Comparison of ENCODE assay signal across 14 cellular contexts in genomic region chr6:110882824-110883554, GRCh38. TPM values are rescaled to one million over a fixed set of nuclear protein-coding genes. Genes with fewer than 3 reads are reported as not detected.
A peak's percentile ranks its signal among the peaks of the same experiment; 100 is the strongest.
DNase-seq lines count a peak whose midpoint lies in the region; ATAC-seq and TF ChIP-seq lines count a peak whose summit lies in the region.
"Had no signal": no experiment of that assay in that cellular context is flagged by ENCODE, and none has a peak within 500 bp of the region (broad histone marks: within the 10 kb centered on the region; RNA-seq: fewer than 3 reads in every experiment).

No MANE protein-coding gene starts in this region.

- peaks cover 51% of the 10 kb centered on the region for H3K36me3 Mint-ChIP-seq in stimulated activated naive CD8-positive, alpha-beta T cell treated with anti-CD3 and anti-CD28 coated beads, Interleukin-15, Interleukin-2, amounts not matched to agents 100 ng/mL and 50 ng/mL, for 24 hours (ENCODE audit: low read depth)
- no peaks in the 10 kb centered on the region for H3K36me3 Mint-ChIP-seq in endothelial cell (ENCODE audit: low read depth, unreplicated experiment)
- H3K36me3 Mint-ChIP-seq: immature natural killer cell had no signal

- H3K4me2 ChIP-seq in SU-DHL-6 (ENCODE audit: low read depth, low read length, poor library complexity, severe bottlenecking): peak overlapping the region; percentile 91
- no peak overlapping the region for H3K4me2 ChIP-seq in Karpas-422 (ENCODE audit: low read depth, low read length, poor library complexity, severe bottlenecking)

- no peaks in the 10 kb centered on the region for H3K9me3 Mint-ChIP-seq in stimulated activated naive CD8-positive, alpha-beta T cell treated with anti-CD3 and anti-CD28 coated beads, Interleukin-15, Interleukin-2, amounts not matched to agents 100 ng/mL and 50 ng/mL, for 24 hours
- H3K9me3 Mint-ChIP-seq in endothelial cell (ENCODE audit: unreplicated experiment): no peaks in the 10 kb centered on the region
- H3K9me3 Mint-ChIP-seq: activated naive CD4-positive, alpha-beta T cell treated with anti-CD3 and anti-CD28 coated beads, Interleukin-2, amount 10 ng/mL, durations not matched to agents 7 days and 5 days; immature natural killer cell had no signal

- H3K9me2 ChIP-seq in SU-DHL-6 (replicated peaks; ENCODE audit: insufficient read depth, low read length): no peaks in the 10 kb centered on the region
- no peaks in the 10 kb centered on the region for H3K9me2 ChIP-seq in Karpas-422 (replicated peaks; ENCODE audit: insufficient read depth, low read length)

- H3K27me3 ChIP-seq in SU-DHL-6 (ENCODE audit: low read length): no peaks in the 10 kb centered on the region
- H3K27me3 ChIP-seq in Karpas-422 (ENCODE audit: low read length): no peaks in the 10 kb centered on the region

- ATAC-seq in stimulated activated naive CD8-positive, alpha-beta T cell treated with anti-CD3 and anti-CD28 coated beads, Interleukin-15, Interleukin-2, amounts not matched to agents 100 U/mL and 50 U/mL, for 24 hours: no peak
- ATAC-seq in HG03159 (IDR thresholded peaks at IDR 0.05; ENCODE audit: unreplicated experiment): no peak

- H3K36me3 ChIP-seq in SU-DHL-6 (ENCODE audit: low read length) (no peaks in the 10 kb centered on the region), Karpas-422 (ENCODE audit: insufficient read depth, low read length) (no peaks in the 10 kb centered on the region; the same call in 1 of the 2 replicates)

- H4K20me1 ChIP-seq in SU-DHL-6 (ENCODE audit: low read depth, low read length): peaks cover 78% of the 10 kb centered on the region
- peaks cover 95% of the 10 kb centered on the region for H4K20me1 ChIP-seq in Karpas-422 (ENCODE audit: insufficient read depth, low read depth, low read length)

- TF ChIP-seq CTCF in SU-DHL-6 (IDR thresholded peaks at IDR 0.05; ENCODE audit: insufficient read depth, low read length, poor library complexity, severe bottlenecking) (no peak), endothelial cell (IDR thresholded peaks at IDR 0.05; ENCODE audit: unreplicated experiment) (no peak)

- H3K27ac Mint-ChIP-seq in stimulated activated naive CD8-positive, alpha-beta T cell treated with anti-CD3 and anti-CD28 coated beads, Interleukin-15, Interleukin-2, amounts not matched to agents 100 ng/mL and 50 ng/mL, for 24 hours: peak overlapping the region; percentile 49
- H3K27ac Mint-ChIP-seq in endothelial cell (ENCODE audit: unreplicated experiment): peak overlapping the region; percentile 41
- H3K27ac Mint-ChIP-seq: activated naive CD4-positive, alpha-beta T cell treated with anti-CD3 and anti-CD28 coated beads, Interleukin-2, amount 10 ng/mL, durations not matched to agents 7 days and 5 days had no signal

- DNase-seq in stimulated activated naive CD8-positive, alpha-beta T cell treated with anti-CD3 and anti-CD28 coated beads, Interleukin-15, Interleukin-2, amounts not matched to agents 100 U/mL and 50 U/mL, for 24 hours: no peak
- DNase-seq in endothelial cell (ENCODE audit: low spot score) (no peak), NCI-H526 treated with DMSO at 0.1 percent for 48 hours (lab: John Stamatoyannopoulos, UW) (no peak), Karpas-422 (no peak)
- DNase-seq: activated naive CD4-positive, alpha-beta T cell treated with anti-CD3 and anti-CD28 coated beads, Interleukin-2, amount 10 ng/mL, durations not matched to agents 7 days and 5 days; immature natural killer cell; NCI-H524; SIG-M5; stimulated activated CD4-positive, alpha-beta T cell treated with anti-CD3 and anti-CD28 coated beads, Interleukin-4, amount 100 ng/mL, for 4 hours had no signal

- H3K27me3 Mint-ChIP-seq in stimulated activated naive CD8-positive, alpha-beta T cell treated with anti-CD3 and anti-CD28 coated beads, Interleukin-15, Interleukin-2, amounts not matched to agents 100 ng/mL and 50 ng/mL, for 24 hours: no peaks in the 10 kb centered on the region
- no peaks in the 10 kb centered on the region for H3K27me3 Mint-ChIP-seq in endothelial cell (ENCODE audit: unreplicated experiment)
- H3K27me3 Mint-ChIP-seq: activated naive CD4-positive, alpha-beta T cell treated with anti-CD3 and anti-CD28 coated beads, Interleukin-2, amount 10 ng/mL, durations not matched to agents 7 days and 5 days had no signal

- H2AFZ ChIP-seq in SU-DHL-6 (ENCODE audit: low read depth, low read length, severe bottlenecking) (no peak overlapping the region), Karpas-422 (ENCODE audit: low read length) (no peak overlapping the region)

- H3K27ac ChIP-seq in SU-DHL-6 (ENCODE audit: low read depth, low read length): no peak overlapping the region
- H3K27ac ChIP-seq in temporal lobe (ENCODE audit: low read depth, low read length): peak overlapping the region; percentile 59
- H3K27ac ChIP-seq in Karpas-422 (ENCODE audit: low read length): no peak overlapping the region
- H3K27ac ChIP-seq: coronary artery had no signal

- H3K4me1 ChIP-seq in Karpas-422 (ENCODE audit: low read length): peaks cover 56% of the 10 kb centered on the region

- H3F3A ChIP-seq in SU-DHL-6 (ENCODE audit: insufficient read depth): peaks cover 14% of the 10 kb centered on the region; the same call in 1 of the 2 replicates

- peaks cover 100% of the 10 kb centered on the region for H3K79me2 ChIP-seq in SU-DHL-6 (ENCODE audit: insufficient read depth, low read length)
- H3K79me2 ChIP-seq in Karpas-422 (ENCODE audit: low read length): peaks cover 100% of the 10 kb centered on the region

- peaks cover 95% of the 10 kb centered on the region for H3K4me1 Mint-ChIP-seq in stimulated activated naive CD8-positive, alpha-beta T cell treated with anti-CD3 and anti-CD28 coated beads, Interleukin-15, Interleukin-2, amounts not matched to agents 100 ng/mL and 50 ng/mL, for 24 hours (ENCODE audit: low read depth)
- H3K4me1 Mint-ChIP-seq in endothelial cell (ENCODE audit: unreplicated experiment): peaks cover 28% of the 10 kb centered on the region

- H3K4me3 Mint-ChIP-seq in stimulated activated naive CD8-positive, alpha-beta T cell treated with anti-CD3 and anti-CD28 coated beads, Interleukin-15, Interleukin-2, amounts not matched to agents 100 ng/mL and 50 ng/mL, for 24 hours: peak overlapping the region; percentile 5
- H3K4me3 Mint-ChIP-seq in endothelial cell (ENCODE audit: unreplicated experiment): no peak overlapping the region
- H3K4me3 Mint-ChIP-seq: activated naive CD4-positive, alpha-beta T cell treated with anti-CD3 and anti-CD28 coated beads, Interleukin-2, amount 10 ng/mL, durations not matched to agents 7 days and 5 days had no signal

- H3K9ac ChIP-seq in SU-DHL-6 (ENCODE audit: low read length): no peak overlapping the region
- no peak overlapping the region for H3K9ac ChIP-seq in Karpas-422 (ENCODE audit: low read length)

- H3K4me3 ChIP-seq in SU-DHL-6 (ENCODE audit: insufficient read depth, low read length, poor library complexity, severe bottlenecking) (no peak overlapping the region), Karpas-422 (ENCODE audit: low read length) (no peak overlapping the region)
- H3K4me3 ChIP-seq: coronary artery had no signal

- H3K9me3 ChIP-seq in SU-DHL-6 (ENCODE audit: insufficient read depth, low read length) (no peaks in the 10 kb centered on the region), Karpas-422 (ENCODE audit: low read length) (no peaks in the 10 kb centered on the region)

RNA-seq across cellular contexts. Expression of gene AMD1, which starts 8.4 kb away (rescaled TPM):
- total RNA-seq in endothelial cell (ENCODE audit: unreplicated experiment) (50.5 TPM), temporal lobe (79.7 TPM)
- total RNA-seq in Karpas-422 (2014; rRNA removed; shearing (Covaris generic); ENCODE audit: low replicate concordance): 38.2 and 87.4 TPM in 2 replicates
